ENCODE assay signal across 14 cellular contexts in the genomic region with DNA sequence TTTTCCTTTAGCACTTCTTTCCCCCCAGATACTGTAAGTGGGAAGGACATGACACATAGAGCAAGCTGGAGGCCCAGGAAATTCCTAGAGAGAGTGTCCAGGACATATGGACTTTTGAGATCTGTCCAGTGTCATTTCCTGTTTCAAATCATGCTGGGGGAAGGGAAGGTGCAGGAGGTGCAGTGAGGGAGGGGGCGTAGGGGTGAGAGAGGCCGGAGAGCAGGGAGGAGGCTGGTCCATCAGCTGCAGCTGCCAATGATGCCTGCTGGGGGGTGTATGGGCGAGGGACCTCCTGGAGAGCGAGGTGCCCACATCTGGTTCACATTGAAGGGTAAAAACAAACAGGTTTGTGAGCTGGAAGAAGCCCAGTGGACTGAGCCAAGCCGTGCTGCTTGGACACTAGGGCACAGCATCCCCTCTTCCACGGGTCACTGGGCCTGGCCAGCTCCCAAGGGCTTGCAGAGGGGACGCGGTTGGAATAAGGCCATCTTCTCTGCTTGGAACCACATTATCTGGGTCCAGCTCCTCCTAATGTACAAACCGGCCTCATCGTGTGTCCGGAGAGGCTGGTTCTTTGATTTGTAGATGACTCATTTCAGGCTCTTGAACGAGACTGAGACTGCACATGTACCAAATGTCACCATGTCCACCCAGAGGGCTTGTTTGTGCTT.
DNase-seq lines count a peak whose midpoint lies in the region; ATAC-seq, FAIRE-seq and TF ChIP-seq lines count a peak whose summit lies in the region.
"Had no signal": no experiment of that assay in that cellular context is flagged by ENCODE, and none has a peak within 500 bp of the region (broad histone marks: within the 10 kb centered on the region; RNA-seq: fewer than 3 reads in every experiment).

No MANE protein-coding gene starts in this region.

- H3K36me3 ChIP-seq in mammary epithelial cell (ENCODE audit: insufficient read depth, low read length): no peaks in the 10 kb centered on the region
- no peaks in the 10 kb centered on the region for H3K36me3 ChIP-seq in kidney (ENCODE audit: control insufficient read depth in 1 of 2, insufficient read depth in 2 of 2, low read length in 2 of 2)
- H3K36me3 ChIP-seq in upper lobe of left lung: no peaks in the 10 kb centered on the region
- H3K36me3 ChIP-seq: transverse colon had no signal

- ATAC-seq in upper lobe of left lung (ENCODE audit: low FRiP score in 2 of 2): peak in 1 of 2 donors; percentile 72
- ATAC-seq in HG02571 (IDR thresholded peaks at IDR 0.05; ENCODE audit: unreplicated experiment): no peak
- ATAC-seq: natural killer cell treated with Interleukin-12 subunit alpha and Interleukin-12 subunit beta and Interleukin-15 and Interleukin-18, amount 100 ng/mL, for 72 hours had no signal

- FAIRE-seq in kidney (lab: Jason Lieb, UNC) (no peak), H54 (lab: Jason Lieb, UNC) (no peak)

- POLR2A ChIA-PET in MCF 10A (lab: Yijun Ruan, JAX): interaction anchor here (0.7 kb wide), 1 partner anchor 404 kb away, joined by 3 read pairs; no protein-coding TSS in a partner anchor

- in situ Hi-C loops in mammary epithelial cell (cut with MboI; ENCODE audit: low sequenced_read_pairs in 2 of 2) (no loop called here), astrocyte of the spinal cord (cut with HindIII; ENCODE audit: low sequenced_read_pairs) (no loop called here)

- H2AFZ ChIP-seq in mammary epithelial cell (ENCODE audit: low read depth, low read length): no peak overlapping the region

- H3K9me3 ChIP-seq in mammary epithelial cell (replicated peaks; ENCODE audit: insufficient read depth, low read length) (no peaks in the 10 kb centered on the region), kidney (ENCODE audit: control insufficient read depth in 1 of 2, low read length in 2 of 2) (no peaks in the 10 kb centered on the region), upper lobe of left lung (no peaks in the 10 kb centered on the region)
- H3K9me3 ChIP-seq: transverse colon had no signal

- BruUV-seq in MCF 10A (replicated peaks; lab: Mats Ljungman, UMichigan): no TSS peak
- BruUV-seq in mammary epithelial cell (replicated peaks; lab: Mats Ljungman, UMichigan): no TSS peak

- H3K27me3 ChIP-seq in mammary epithelial cell (ENCODE audit: insufficient read depth, low read length) (no peaks in the 10 kb centered on the region), upper lobe of left lung (no peaks in the 10 kb centered on the region)
- H3K27me3 ChIP-seq: transverse colon had no signal

- H3K4me1 ChIP-seq in mammary epithelial cell (ENCODE audit: insufficient read depth, low read length) (peaks cover 10% of the 10 kb centered on the region), kidney (ENCODE audit: control insufficient read depth in 1 of 2, insufficient read depth in 1 of 2, low read depth in 1 of 2, low read length in 2 of 2) (peaks cover 0 to 9% of the 10 kb centered on the region in 2 donors), upper lobe of left lung (peaks cover 11 to 29% (median 15%) of the 10 kb centered on the region in 4 donors)

- H3K36me3 Mint-ChIP-seq in MCF 10A (ENCODE audit: insufficient read depth, unreplicated experiment): no peaks in the 10 kb centered on the region
- H3K36me3 Mint-ChIP-seq: natural killer cell treated with Interleukin-12 subunit alpha and Interleukin-12 subunit beta and Interleukin-15 and Interleukin-18, amount 100 ng/mL, for 72 hours had no signal

- H3K4me1 Mint-ChIP-seq in MCF 10A (ENCODE audit: insufficient read depth, unreplicated experiment): peaks cover 21% of the 10 kb centered on the region

- H3K27me3 Mint-ChIP-seq in MCF 10A (ENCODE audit: insufficient read depth, unreplicated experiment): no peaks in the 10 kb centered on the region
- H3K27me3 Mint-ChIP-seq: natural killer cell treated with Interleukin-12 subunit alpha and Interleukin-12 subunit beta and Interleukin-15 and Interleukin-18, amount 100 ng/mL, for 72 hours had no signal

- no peak for TF ChIP-seq CTCF in MCF 10A (IDR thresholded peaks at IDR 0.05; ENCODE audit: unreplicated experiment)
- no peak for TF ChIP-seq CTCF in mammary epithelial cell (conservative IDR thresholded peaks at IDR 0.05 in 1 of 2, IDR thresholded peaks at IDR 0.05 in 1 of 2; ENCODE audit: extremely low read depth in 1 of 2, insufficient read depth in 1 of 2, low read depth in 1 of 2, low read length in 2 of 2)
- no peak for TF ChIP-seq CTCF in astrocyte of the spinal cord (IDR thresholded peaks at IDR 0.05; ENCODE audit: low read depth, low read length)
- no peak for TF ChIP-seq CTCF in kidney (IDR thresholded peaks at IDR 0.05; ENCODE audit: borderline replicate concordance, extremely low read depth, insufficient read depth)
- TF ChIP-seq CTCF in upper lobe of left lung (IDR thresholded peaks at IDR 0.05): no peak

- TF ChIP-seq POLR2A in upper lobe of left lung (IDR thresholded peaks at IDR 0.05) (no peak), H54 (IDR thresholded peaks at IDR 0.05; ENCODE audit: low read depth, low read length) (no peak)

- DNase-seq in MCF 10A (ENCODE audit: unreplicated experiment) (peak; percentile 72), mammary epithelial cell (no peak), astrocyte of the spinal cord (ENCODE audit: low read depth, low spot score) (peak; percentile 85), kidney (peak; percentile 84), upper lobe of left lung (no peak), H54 (ENCODE audit: insufficient read length, low spot score) (no peak), OCI-M2 (lab: John Stamatoyannopoulos, UW; ENCODE audit: unreplicated experiment) (no peak)
- DNase-seq: 8988T; glutamatergic neuron; NCI-H1694; stimulated activated CD4-positive, alpha-beta T cell treated with anti-CD3 and anti-CD28 coated beads, Interleukin-2, amount 100 ng/mL, for 48 hours; transverse colon had no signal

- no peak overlapping the region for H3K4me2 ChIP-seq in mammary epithelial cell (ENCODE audit: insufficient read depth, low read depth, low read length)

- no peak overlapping the region for H3K27ac Mint-ChIP-seq in MCF 10A (ENCODE audit: low read depth, unreplicated experiment)
- H3K27ac Mint-ChIP-seq: natural killer cell treated with Interleukin-12 subunit alpha and Interleukin-12 subunit beta and Interleukin-15 and Interleukin-18, amount 100 ng/mL, for 72 hours had no signal

- no peaks in the 10 kb centered on the region for H4K20me1 ChIP-seq in mammary epithelial cell (ENCODE audit: insufficient read depth, low read length)

- H3K9me3 Mint-ChIP-seq in MCF 10A (ENCODE audit: unreplicated experiment): no peaks in the 10 kb centered on the region
- H3K9me3 Mint-ChIP-seq: natural killer cell treated with Interleukin-12 subunit alpha and Interleukin-12 subunit beta and Interleukin-15 and Interleukin-18, amount 100 ng/mL, for 72 hours had no signal

- dilution Hi-C loops in mammary epithelial cell (cut with HindIII; ENCODE audit: low sequenced_read_pairs): no loop called here

- intact Hi-C loops in MCF 10A (cut with micrococcal nuclease): no loop called here
- intact Hi-C loops in mammary epithelial cell (cut with micrococcal nuclease): no loop called here
- intact Hi-C loops in kidney (cut with DNase I): no loop called here

- H3K9ac ChIP-seq in mammary epithelial cell (ENCODE audit: insufficient read depth, low read length) (no peak overlapping the region), kidney (ENCODE audit: low read length in 2 of 2) (no peak overlapping the region)

- H3K4me3 ChIP-seq in mammary epithelial cell (replicated peaks in 1 of 3; ENCODE audit: insufficient read depth in 1 of 3, low read depth in 2 of 3, low read length in 3 of 3): no peak overlapping the region
- H3K4me3 ChIP-seq in astrocyte of the spinal cord (ENCODE audit: low read depth, low read length): no peak overlapping the region
- H3K4me3 ChIP-seq in kidney (ENCODE audit: low read length in 2 of 2): no peak overlapping the region
- H3K4me3 ChIP-seq in upper lobe of left lung: no peak overlapping the region
- H3K4me3 ChIP-seq: transverse colon had no signal

- TF ChIP-seq EP300 in upper lobe of left lung (IDR thresholded peaks at IDR 0.05): peak in 1 of 4 donors; percentile 38

- WGBS in mammary epithelial cell (ENCODE audit: low coverage, missing lambda C conversion rate): 83% methylated on average over 12 of the region's 12 CpGs
- 44 to 57% methylated on average over 10 to 12 of the region's 12 CpGs for WGBS in upper lobe of left lung, 2 donors

- H3K27ac ChIP-seq in mammary epithelial cell (ENCODE audit: insufficient read depth, low read depth, low read length) (no peak overlapping the region), kidney (ENCODE audit: low read depth in 2 of 2, low read length in 2 of 2) (peak overlapping the region in 1 of 2 donors; percentile 47), upper lobe of left lung (peak overlapping the region; percentile 20 to 45 (median 33))
- H3K27ac ChIP-seq: transverse colon had no signal

- H3K79me2 ChIP-seq in mammary epithelial cell (ENCODE audit: insufficient read depth, low read length): no peaks in the 10 kb centered on the region

- H3K4me3 Mint-ChIP-seq in MCF 10A (ENCODE audit: unreplicated experiment): no peak overlapping the region
- H3K4me3 Mint-ChIP-seq: natural killer cell treated with Interleukin-12 subunit alpha and Interleukin-12 subunit beta and Interleukin-15 and Interleukin-18, amount 100 ng/mL, for 72 hours had no signal

- CTCF ChIA-PET in MCF 10A (lab: Yijun Ruan, JAX) (interaction anchor here (0.7 to 1.3 kb wide), 2 partner anchors 10 to 254 kb away, joined by 3 read pairs; no protein-coding TSS in a partner anchor), mammary epithelial cell (lab: Charles Lee; ENCODE audit: low non-redundant PET) (no interaction called here)

Comparison
In these comparisons a context has a peak if more than half of its experiments do, and no peak if none do; other contexts are left out.
1. DNase-seq: peak in MCF 10A (single experiment), astrocyte of the spinal cord (single experiment) and kidney (single experiment); none in mammary epithelial cell (single experiment), upper lobe of left lung (0 of 2), H54 (single experiment) and OCI-M2 (single experiment).